Comparison of ENCODE assay signal across 23 cellular contexts in genomic region chr6:82841309-82841708, GRCh38.
DNase-seq lines count a peak whose midpoint lies in the region; ATAC-seq, FAIRE-seq and TF ChIP-seq lines count a peak whose summit lies in the region.
"Had no signal": no experiment of that assay in that cellular context is flagged by ENCODE, and none has a peak within 500 bp of the region (broad histone marks: within the 10 kb centered on the region; RNA-seq: fewer than 3 reads in every experiment).

No MANE protein-coding gene starts in this region.

- 94 to 96% methylated on average over 2 of the region's 2 CpGs for WGBS in sigmoid colon, 2 donors

- no peak for TF ChIP-seq EP300 in sigmoid colon (IDR thresholded peaks at IDR 0.05)

- no peak for FAIRE-seq in RCC 7860 (lab: Jason Lieb, UNC)

- ATAC-seq in GM18909 (IDR thresholded peaks at IDR 0.05; ENCODE audit: poor library complexity, unreplicated experiment): no peak

- DNase-seq in DMS53 (lab: John Stamatoyannopoulos, UW) (peak; percentile 1), DMS53 treated with DMSO at 0.1 percent for 48 hours (lab: John Stamatoyannopoulos, UW; ENCODE audit: unreplicated experiment) (no peak), RCC 7860 (ENCODE audit: low spot score) (peak; percentile 24), iPS-NIHi11 (ENCODE audit: low spot score) (peak; percentile 16), sigmoid colon (no peak), cerebellar nuclear complex (lab: John Stamatoyannopoulos, UW) (no peak)
- DNase-seq: BE2C, DMS153, GM23248, HCEC 1CT, KBM-7, MM.1S, NCI-H1048, NCI-H1417, NCI-H1694, NCI-H2081, NCI-H510A, NCI-H69, SHP77 had no signal

- H3K4me1 ChIP-seq in sigmoid colon: no peaks in the 10 kb centered on the region
- H3K4me1 ChIP-seq: BE2C had no signal

- no peaks in the 10 kb centered on the region for H3K9me3 ChIP-seq in sigmoid colon
- H3K9me3 ChIP-seq: BE2C had no signal

- H3K27ac ChIP-seq in sigmoid colon: no peak overlapping the region
- H3K27ac ChIP-seq: 22Rv1, GM23248, HL-60, RWPE1 had no signal

- no peak overlapping the region for H3K4me3 ChIP-seq in sigmoid colon
- H3K4me3 ChIP-seq: GM23248 had no signal

- no peak for TF ChIP-seq CTCF in sigmoid colon (IDR thresholded peaks at IDR 0.05)

- intact Hi-C loops in sigmoid colon (cut with DNase I): no loop called here

- no peaks in the 10 kb centered on the region for H3K36me3 ChIP-seq in sigmoid colon
- H3K36me3 ChIP-seq: BE2C had no signal

- no peak for TF ChIP-seq POLR2A in sigmoid colon (IDR thresholded peaks at IDR 0.05)

- no peaks in the 10 kb centered on the region for H3K27me3 ChIP-seq in sigmoid colon
- H3K27me3 ChIP-seq: BE2C had no signal

Comparison
In these comparisons a context has a peak if more than half of its experiments do, and no peak if none do; other contexts are left out.
1. DNase-seq: peak in DMS53 (single experiment), RCC 7860 (single experiment) and iPS-NIHi11 (single experiment); none in DMS53 treated with DMSO at 0.1 percent for 48 hours (single experiment), sigmoid colon (single experiment) and cerebellar nuclear complex (0 of 2).